1 cellular context compared by ENCODE assay signal in the genomic region with DNA sequence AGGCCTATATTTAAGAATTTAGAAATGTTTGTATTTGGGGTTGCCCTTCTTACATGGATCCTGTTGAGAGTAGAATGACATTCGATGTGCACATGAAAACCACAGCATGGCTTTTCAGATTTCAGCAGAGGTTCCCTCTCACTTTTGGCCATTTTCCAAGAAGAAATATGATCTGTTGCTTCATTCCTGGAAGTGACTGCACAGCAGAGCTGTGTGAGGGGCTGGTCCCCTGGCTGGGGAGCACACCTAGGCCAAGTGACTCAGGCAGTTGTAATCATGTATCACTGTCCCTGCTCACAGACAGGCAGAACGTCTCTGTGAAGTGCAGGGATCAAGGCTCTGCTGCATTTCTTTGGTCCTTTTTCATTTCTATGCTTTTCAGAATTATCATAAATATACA.
TF ChIP-seq lines count a peak whose summit lies in the region.

No MANE protein-coding gene starts in this region.

TF ChIP-seq in HEK293, 187 proteins besides CTCF, POLR2A, EP300 and RAD21 (continued from another document):
- TF ChIP-seq, protein P1, sequence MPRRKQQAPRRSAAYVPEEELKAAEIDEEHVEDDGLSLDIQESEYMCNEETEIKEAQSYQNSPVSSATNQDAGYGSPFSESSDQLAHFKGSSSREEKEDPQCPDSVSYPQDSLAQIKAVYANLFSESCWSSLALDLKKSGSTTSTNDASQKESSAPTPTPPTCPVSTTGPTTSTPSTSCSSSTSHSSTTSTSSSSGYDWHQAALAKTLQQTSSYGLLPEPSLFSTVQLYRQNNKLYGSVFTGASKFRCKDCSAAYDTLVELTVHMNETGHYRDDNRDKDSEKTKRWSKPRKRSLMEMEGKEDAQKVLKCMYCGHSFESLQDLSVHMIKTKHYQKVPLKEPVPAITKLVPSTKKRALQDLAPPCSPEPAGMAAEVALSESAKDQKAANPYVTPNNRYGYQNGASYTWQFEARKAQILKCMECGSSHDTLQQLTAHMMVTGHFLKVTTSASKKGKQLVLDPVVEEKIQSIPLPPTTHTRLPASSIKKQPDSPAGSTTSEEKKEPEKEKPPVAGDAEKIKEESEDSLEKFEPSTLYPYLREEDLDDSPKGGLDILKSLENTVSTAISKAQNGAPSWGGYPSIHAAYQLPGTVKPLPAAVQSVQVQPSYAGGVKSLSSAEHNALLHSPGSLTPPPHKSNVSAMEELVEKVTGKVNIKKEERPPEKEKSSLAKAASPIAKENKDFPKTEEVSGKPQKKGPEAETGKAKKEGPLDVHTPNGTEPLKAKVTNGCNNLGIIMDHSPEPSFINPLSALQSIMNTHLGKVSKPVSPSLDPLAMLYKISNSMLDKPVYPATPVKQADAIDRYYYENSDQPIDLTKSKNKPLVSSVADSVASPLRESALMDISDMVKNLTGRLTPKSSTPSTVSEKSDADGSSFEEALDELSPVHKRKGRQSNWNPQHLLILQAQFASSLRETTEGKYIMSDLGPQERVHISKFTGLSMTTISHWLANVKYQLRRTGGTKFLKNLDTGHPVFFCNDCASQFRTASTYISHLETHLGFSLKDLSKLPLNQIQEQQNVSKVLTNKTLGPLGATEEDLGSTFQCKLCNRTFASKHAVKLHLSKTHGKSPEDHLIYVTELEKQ (tag by site-specific recombination; IDR thresholded peaks at IDR 0.05; ENCODE audit: borderline replicate concordance): no peak
- TF ChIP-seq PRDM1 (tag by site-specific recombination; IDR thresholded peaks at IDR 0.05): peak; percentile 83
- no peak for TF ChIP-seq ZNF112 (tag by site-specific recombination; IDR thresholded peaks at IDR 0.05)
- peak; percentile 78 for TF ChIP-seq KLF10 (tag by site-specific recombination; IDR thresholded peaks at IDR 0.05)
- TF ChIP-seq SCRT2 (tag by site-specific recombination; IDR thresholded peaks at IDR 0.05): peak; percentile 72
- TF ChIP-seq KLF1 (tag by site-specific recombination; IDR thresholded peaks at IDR 0.05): no peak
- no peak for TF ChIP-seq IKZF3 (tag by site-specific recombination; IDR thresholded peaks at IDR 0.05)
- no peak for TF ChIP-seq ZNF146 (tag by site-specific recombination; IDR thresholded peaks at IDR 0.05)
- TF ChIP-seq, protein P2, sequence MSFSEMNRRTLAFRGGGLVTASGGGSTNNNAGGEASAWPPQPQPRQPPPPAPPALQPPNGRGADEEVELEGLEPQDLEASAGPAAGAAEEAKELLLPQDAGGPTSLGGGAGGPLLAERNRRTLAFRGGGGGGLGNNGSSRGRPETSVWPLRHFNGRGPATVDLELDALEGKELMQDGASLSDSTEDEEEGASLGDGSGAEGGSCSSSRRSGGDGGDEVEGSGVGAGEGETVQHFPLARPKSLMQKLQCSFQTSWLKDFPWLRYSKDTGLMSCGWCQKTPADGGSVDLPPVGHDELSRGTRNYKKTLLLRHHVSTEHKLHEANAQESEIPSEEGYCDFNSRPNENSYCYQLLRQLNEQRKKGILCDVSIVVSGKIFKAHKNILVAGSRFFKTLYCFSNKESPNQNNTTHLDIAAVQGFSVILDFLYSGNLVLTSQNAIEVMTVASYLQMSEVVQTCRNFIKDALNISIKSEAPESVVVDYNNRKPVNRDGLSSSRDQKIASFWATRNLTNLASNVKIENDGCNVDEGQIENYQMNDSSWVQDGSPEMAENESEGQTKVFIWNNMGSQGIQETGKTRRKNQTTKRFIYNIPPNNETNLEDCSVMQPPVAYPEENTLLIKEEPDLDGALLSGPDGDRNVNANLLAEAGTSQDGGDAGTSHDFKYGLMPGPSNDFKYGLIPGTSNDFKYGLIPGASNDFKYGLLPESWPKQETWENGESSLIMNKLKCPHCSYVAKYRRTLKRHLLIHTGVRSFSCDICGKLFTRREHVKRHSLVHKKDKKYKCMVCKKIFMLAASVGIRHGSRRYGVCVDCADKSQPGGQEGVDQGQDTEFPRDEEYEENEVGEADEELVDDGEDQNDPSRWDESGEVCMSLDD (tag by site-specific recombination; IDR thresholded peaks at IDR 0.05): peak; percentile 38; the same call in 1 of the 2 replicates
- no peak for TF ChIP-seq ZNF138 (tag by site-specific recombination; IDR thresholded peaks at IDR 0.05; ENCODE audit: borderline replicate concordance)
- TF ChIP-seq MZF1 (tag by site-specific recombination; IDR thresholded peaks at IDR 0.05; ENCODE audit: borderline replicate concordance): peak; percentile 84; the same call in 1 of the 2 replicates
- no peak for TF ChIP-seq ZNF626 (tag by site-specific recombination; IDR thresholded peaks at IDR 0.05)
- TF ChIP-seq ZNF530 (tag by site-specific recombination; IDR thresholded peaks at IDR 0.05; ENCODE audit: low read depth): no peak
- TF ChIP-seq ZNF555 (tag by site-specific recombination; conservative IDR thresholded peaks at IDR 0.05): no peak
- TF ChIP-seq, protein P3, sequence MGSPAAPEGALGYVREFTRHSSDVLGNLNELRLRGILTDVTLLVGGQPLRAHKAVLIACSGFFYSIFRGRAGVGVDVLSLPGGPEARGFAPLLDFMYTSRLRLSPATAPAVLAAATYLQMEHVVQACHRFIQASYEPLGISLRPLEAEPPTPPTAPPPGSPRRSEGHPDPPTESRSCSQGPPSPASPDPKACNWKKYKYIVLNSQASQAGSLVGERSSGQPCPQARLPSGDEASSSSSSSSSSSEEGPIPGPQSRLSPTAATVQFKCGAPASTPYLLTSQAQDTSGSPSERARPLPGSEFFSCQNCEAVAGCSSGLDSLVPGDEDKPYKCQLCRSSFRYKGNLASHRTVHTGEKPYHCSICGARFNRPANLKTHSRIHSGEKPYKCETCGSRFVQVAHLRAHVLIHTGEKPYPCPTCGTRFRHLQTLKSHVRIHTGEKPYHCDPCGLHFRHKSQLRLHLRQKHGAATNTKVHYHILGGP (tag by site-specific recombination; IDR thresholded peaks at IDR 0.05): peak; percentile 82
- TF ChIP-seq ZBTB48 (tag by site-specific recombination; IDR thresholded peaks at IDR 0.05): peak; percentile 83
- no peak for TF ChIP-seq MEIS1 (CRISPR knock-in tag; IDR thresholded peaks at IDR 0.05; ENCODE audit: borderline replicate concordance)
- TF ChIP-seq ZNF10 (tag by site-specific recombination; IDR thresholded peaks at IDR 0.05): no peak
- TF ChIP-seq ZBTB21 (tag by site-specific recombination; IDR thresholded peaks at IDR 0.05): peak; percentile 21; the same call in 1 of the 2 replicates
- peak; percentile 25; the same call in 1 of the 2 replicates for TF ChIP-seq ZIC2 (tag by site-specific recombination; IDR thresholded peaks at IDR 0.05)
- no peak for TF ChIP-seq ZNF311 (tag by site-specific recombination; IDR thresholded peaks at IDR 0.05; ENCODE audit: borderline replicate concordance)
- TF ChIP-seq ZNF184 (tag by site-specific recombination; IDR thresholded peaks at IDR 0.05): peak; percentile 77; the same call in 1 of the 2 replicates
- TF ChIP-seq ZNF211 (tag by site-specific recombination; IDR thresholded peaks at IDR 0.05; ENCODE audit: low read depth): no peak
- TF ChIP-seq GLIS2 (tag by site-specific recombination; IDR thresholded peaks at IDR 0.05): peak; percentile 91
- TF ChIP-seq OSR2 (tag by site-specific recombination; IDR thresholded peaks at IDR 0.05): no peak
- no peak for TF ChIP-seq ZNF214 (tag by site-specific recombination; IDR thresholded peaks at IDR 0.05; ENCODE audit: borderline replicate concordance)
- TF ChIP-seq, protein P4, sequence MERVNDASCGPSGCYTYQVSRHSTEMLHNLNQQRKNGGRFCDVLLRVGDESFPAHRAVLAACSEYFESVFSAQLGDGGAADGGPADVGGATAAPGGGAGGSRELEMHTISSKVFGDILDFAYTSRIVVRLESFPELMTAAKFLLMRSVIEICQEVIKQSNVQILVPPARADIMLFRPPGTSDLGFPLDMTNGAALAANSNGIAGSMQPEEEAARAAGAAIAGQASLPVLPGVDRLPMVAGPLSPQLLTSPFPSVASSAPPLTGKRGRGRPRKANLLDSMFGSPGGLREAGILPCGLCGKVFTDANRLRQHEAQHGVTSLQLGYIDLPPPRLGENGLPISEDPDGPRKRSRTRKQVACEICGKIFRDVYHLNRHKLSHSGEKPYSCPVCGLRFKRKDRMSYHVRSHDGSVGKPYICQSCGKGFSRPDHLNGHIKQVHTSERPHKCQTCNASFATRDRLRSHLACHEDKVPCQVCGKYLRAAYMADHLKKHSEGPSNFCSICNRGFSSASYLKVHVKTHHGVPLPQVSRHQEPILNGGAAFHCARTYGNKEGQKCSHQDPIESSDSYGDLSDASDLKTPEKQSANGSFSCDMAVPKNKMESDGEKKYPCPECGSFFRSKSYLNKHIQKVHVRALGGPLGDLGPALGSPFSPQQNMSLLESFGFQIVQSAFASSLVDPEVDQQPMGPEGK (tag by site-specific recombination; IDR thresholded peaks at IDR 0.05): peak; percentile 92
- peak; percentile 81 for TF ChIP-seq ZNF600 (tag by site-specific recombination; IDR thresholded peaks at IDR 0.05)
TF ChIP-seq in HEK293: peak in this region for 29.
